30 cellular contexts compared by ENCODE assay signal in genomic region chr1:168783424-168783823, GRCh38. TPM values are rescaled to one million over a fixed set of nuclear protein-coding genes. Genes with fewer than 3 reads are reported as not detected.
DNase-seq lines count a peak whose midpoint lies in the region; ATAC-seq and TF ChIP-seq lines count a peak whose summit lies in the region.
"Had no signal": no experiment of that assay in that cellular context is flagged by ENCODE, and none has a peak within 500 bp of the region (broad histone marks: within the 10 kb centered on the region; RNA-seq: fewer than 3 reads in every experiment).

No MANE protein-coding gene starts in this region.

- H3K4me1 ChIP-seq in aorta (ENCODE audit: control insufficient read depth in 1 of 2, insufficient read depth in 2 of 2, low read length in 2 of 2): no peaks in the 10 kb centered on the region

- intact Hi-C loops in Right ventricle myocardium superior (cut with DNase I): no loop called here
- intact Hi-C loops in cardiac septum (cut with DNase I): no loop called here
- intact Hi-C loops in aorta (cut with DNase I): loop anchor here in 1 of 2 donors (10.0 kb wide), 1 partner anchor 179 kb away; no protein-coding TSS in a partner anchor
- intact Hi-C loops in activated T-helper 2 cell treated with anti-CD3 and anti-CD28 coated beads, Interferon-gamma antibody, Interleukin-2, Interleukin-4, amounts not matched to agents 10 μg/mL and 5 μg/mL and 100 μg/mL, durations not matched to agents 14 hours and 24 hours and 36 hours (cut with micrococcal nuclease): no loop called here

- no peaks in the 10 kb centered on the region for H3K9me3 ChIP-seq in aorta (ENCODE audit: control insufficient read depth, low read length)
- H3K9me3 ChIP-seq: tibial nerve had no signal

- TF ChIP-seq CTCF in fibroblast of villous mesenchyme (IDR thresholded peaks at IDR 0.05; ENCODE audit: insufficient read depth, low read depth, low read length) (no peak), nephron (IDR thresholded peaks at IDR 0.05; ENCODE audit: unreplicated experiment in 3 of 3) (no peak)

- DNase-seq in Right ventricle myocardium superior (no peak), cardiac septum (ENCODE audit: low spot score) (no peak), fibroblast of villous mesenchyme (ENCODE audit: low read depth) (peak; percentile 86), aorta (no peak), caudate nucleus (lab: John Stamatoyannopoulos, UW) (no peak)
- DNase-seq in activated T-helper 2 cell treated with anti-CD3 and anti-CD28 coated beads, Interferon-gamma antibody, Interleukin-2, Interleukin-4, amounts not matched to agents 10 μg/mL and 5 μg/mL and 100 μg/mL, durations not matched to agents 14 hours and 24 hours and 36 hours (ENCODE audit: low spot score): no peak
- DNase-seq: activated CD4-positive, alpha-beta T cell treated with anti-CD3 and anti-CD28 coated beads for 36 hours; activated CD8-positive, alpha-beta memory T cell treated with anti-CD3 and anti-CD28 coated beads for 24 hours; activated naive CD4-positive, alpha-beta T cell treated with Interleukin-2 at 50 U/mL for 16 hours; activated T-cell treated with anti-CD3 and anti-CD28 coated beads, Interleukin-2, amount 50 U/mL, for 1 hour; AML-193; amniotic stem cell; CD8-positive, alpha-beta T cell; DMS53; GDM1; GOT3; kidney glomerular epithelial cell; NCI-H1694 treated with DMSO at 0.1 percent for 48 hours; NCI-H526; right cardiac atrium had no signal

- peaks cover 0 to under 1% of the 10 kb centered on the region in 2 donors for H3K27me3 ChIP-seq in aorta (ENCODE audit: control insufficient read depth in 1 of 2, insufficient read depth in 2 of 2, low read length in 1 of 2)
- H3K27me3 ChIP-seq: tibial nerve had no signal

- 95% methylated on average over 2 of the region's 2 CpGs for WGBS in aorta, 2 donors

- H3K4me3 ChIP-seq in fibroblast of villous mesenchyme (ENCODE audit: low read depth, low read length) (no peak overlapping the region), aorta (ENCODE audit: low read length in 2 of 2) (no peak overlapping the region)
- H3K4me3 ChIP-seq: tibial nerve had no signal

- H3K36me3 Mint-ChIP-seq in nephron (ENCODE audit: low read depth): no peaks in the 10 kb centered on the region
- no peaks in the 10 kb centered on the region for H3K36me3 Mint-ChIP-seq in activated T-helper 2 cell treated with anti-CD3 and anti-CD28 coated beads, Interferon-gamma antibody, Interleukin-2, Interleukin-4, amounts not matched to agents 10 μg/mL and 5 μg/mL and 100 μg/mL, durations not matched to agents 14 hours and 24 hours and 36 hours (ENCODE audit: low read depth)
- H3K36me3 Mint-ChIP-seq: CD8-positive, alpha-beta T cell; natural killer cell treated with Interleukin-12 subunit alpha and Interleukin-12 subunit beta and Interleukin-15 and Interleukin-18, amount 100 ng/mL, for 72 hours had no signal

- no peaks in the 10 kb centered on the region for H3K36me3 ChIP-seq in aorta (ENCODE audit: control insufficient read depth in 1 of 2, insufficient read depth in 2 of 2, low read length in 1 of 2)
- H3K36me3 ChIP-seq: tibial nerve had no signal

- no peaks in the 10 kb centered on the region for H3K27me3 Mint-ChIP-seq in nephron (ENCODE audit: low read depth)
- H3K27me3 Mint-ChIP-seq in activated T-helper 2 cell treated with anti-CD3 and anti-CD28 coated beads, Interferon-gamma antibody, Interleukin-2, Interleukin-4, amounts not matched to agents 10 μg/mL and 5 μg/mL and 100 μg/mL, durations not matched to agents 14 hours and 24 hours and 36 hours (ENCODE audit: low read depth): peaks cover 35% of the 10 kb centered on the region
- H3K27me3 Mint-ChIP-seq: dendritic cell treated with granulocyte-macrophage colony-stimulating factor and Interleukin-4, amounts not matched to agents 40 ng/mL and 50 ng/mL, for 4 days had no signal

- H3K4me1 Mint-ChIP-seq in nephron: peaks cover 52% of the 10 kb centered on the region
- no peaks in the 10 kb centered on the region for H3K4me1 Mint-ChIP-seq in activated T-helper 2 cell treated with anti-CD3 and anti-CD28 coated beads, Interferon-gamma antibody, Interleukin-2, Interleukin-4, amounts not matched to agents 10 μg/mL and 5 μg/mL and 100 μg/mL, durations not matched to agents 14 hours and 24 hours and 36 hours (ENCODE audit: low read depth)
- H3K4me1 Mint-ChIP-seq: activated CD4-positive, alpha-beta T cell treated with anti-CD3 and anti-CD28 coated beads for 36 hours had no signal

- H3K4me3 Mint-ChIP-seq in nephron: peak overlapping the region in 1 of 3 experiments; percentile 19
- H3K4me3 Mint-ChIP-seq in activated T-helper 2 cell treated with anti-CD3 and anti-CD28 coated beads, Interferon-gamma antibody, Interleukin-2, Interleukin-4, amounts not matched to agents 10 μg/mL and 5 μg/mL and 100 μg/mL, durations not matched to agents 14 hours and 24 hours and 36 hours (ENCODE audit: low read depth): no peak overlapping the region
- H3K4me3 Mint-ChIP-seq: activated CD4-positive, alpha-beta T cell treated with anti-CD3 and anti-CD28 coated beads for 36 hours; CD8-positive, alpha-beta T cell; dendritic cell treated with granulocyte-macrophage colony-stimulating factor and Interleukin-4, amounts not matched to agents 40 ng/mL and 50 ng/mL, for 4 days; natural killer cell treated with Interleukin-12 subunit alpha and Interleukin-12 subunit beta and Interleukin-15 and Interleukin-18, amount 100 ng/mL, for 72 hours had no signal

- peak overlapping the region; percentile 73 to 91 (median 78) for H3K27ac Mint-ChIP-seq in nephron
- no peak overlapping the region for H3K27ac Mint-ChIP-seq in activated T-helper 2 cell treated with anti-CD3 and anti-CD28 coated beads, Interferon-gamma antibody, Interleukin-2, Interleukin-4, amounts not matched to agents 10 μg/mL and 5 μg/mL and 100 μg/mL, durations not matched to agents 14 hours and 24 hours and 36 hours
- H3K27ac Mint-ChIP-seq: activated CD4-positive, alpha-beta T cell treated with anti-CD3 and anti-CD28 coated beads for 36 hours; CD8-positive, alpha-beta T cell; dendritic cell treated with granulocyte-macrophage colony-stimulating factor and Interleukin-4, amounts not matched to agents 40 ng/mL and 50 ng/mL, for 4 days; natural killer cell treated with Interleukin-12 subunit alpha and Interleukin-12 subunit beta and Interleukin-15 and Interleukin-18, amount 100 ng/mL, for 72 hours had no signal

- ATAC-seq in Right ventricle myocardium superior (ENCODE audit: poor library complexity) (peak; percentile 48), aorta (ENCODE audit: low FRiP score) (peak; percentile 45), HG03378 (IDR thresholded peaks at IDR 0.05; ENCODE audit: unreplicated experiment) (no peak)
- ATAC-seq: activated CD4-positive, alpha-beta T cell treated with anti-CD3 and anti-CD28 coated beads for 36 hours; CD8-positive, alpha-beta T cell; natural killer cell treated with Interleukin-12 subunit alpha and Interleukin-12 subunit beta and Interleukin-15 and Interleukin-18, amount 100 ng/mL, for 72 hours had no signal

- H3K9me3 Mint-ChIP-seq in nephron: peaks cover 4% of the 10 kb centered on the region
- H3K9me3 Mint-ChIP-seq in activated T-helper 2 cell treated with anti-CD3 and anti-CD28 coated beads, Interferon-gamma antibody, Interleukin-2, Interleukin-4, amounts not matched to agents 10 μg/mL and 5 μg/mL and 100 μg/mL, durations not matched to agents 14 hours and 24 hours and 36 hours: no peaks in the 10 kb centered on the region
- H3K9me3 Mint-ChIP-seq: CD8-positive, alpha-beta T cell; dendritic cell treated with granulocyte-macrophage colony-stimulating factor and Interleukin-4, amounts not matched to agents 40 ng/mL and 50 ng/mL, for 4 days; natural killer cell treated with Interleukin-12 subunit alpha and Interleukin-12 subunit beta and Interleukin-15 and Interleukin-18, amount 100 ng/mL, for 72 hours had no signal

- H3K27ac ChIP-seq in aorta (ENCODE audit: low read depth in 1 of 2, low read length in 2 of 2): no peak overlapping the region
- H3K27ac ChIP-seq in caudate nucleus (ENCODE audit: low read depth, low read length): no peak overlapping the region
- H3K27ac ChIP-seq: KMS-11 had no signal

RNA-seq across cellular contexts. Expression of gene DPT, which starts 54.4 kb away (rescaled TPM):
- total RNA-seq in Right ventricle myocardium superior (25.1 TPM), cardiac septum (32.1 TPM), fibroblast of villous mesenchyme (0.32 and 1.7 TPM in 2 replicates), aorta (10 to 100 TPM; 32.5 to 73.2 TPM)
- 10 to 100 TPM; 41.2 to 56.5 TPM for polyA plus RNA-seq in aorta
- total RNA-seq in activated T-helper 2 cell treated with anti-CD3 and anti-CD28 coated beads, Interferon-gamma antibody, Interleukin-2, Interleukin-4, amounts not matched to agents 10 μg/mL and 5 μg/mL and 100 μg/mL, durations not matched to agents 14 hours and 24 hours and 36 hours: not detected in 2 replicates
- total RNA-seq: A172; activated CD4-positive, alpha-beta T cell treated with anti-CD3 and anti-CD28 coated beads for 36 hours; CD8-positive, alpha-beta T cell; HT1080; natural killer cell treated with Interleukin-12 subunit alpha and Interleukin-12 subunit beta and Interleukin-15 and Interleukin-18, amount 100 ng/mL, for 72 hours; SK-MEL-5; T-helper 1 cell treated with Interleukin-12 subunit alpha and Interleukin-12 subunit beta and Interleukin-4 antibody, amounts not matched to agents 30 ng/mL and 1 ng/mL, for 36 hours had no signal
